9 cellular contexts compared by ENCODE assay signal in genomic region chr1:225923692-225924555, GRCh38. TPM values are rescaled to one million over a fixed set of nuclear protein-coding genes. Genes with fewer than 3 reads are reported as not detected.
DNase-seq lines count a peak whose midpoint lies in the region; ATAC-seq, FAIRE-seq and TF ChIP-seq lines count a peak whose summit lies in the region.
"Had no signal": no experiment of that assay in that cellular context is flagged by ENCODE, and none has a peak within 500 bp of the region (broad histone marks: within the 10 kb centered on the region; RNA-seq: fewer than 3 reads in every experiment).

TSS of gene PYCR2 (minus strand) at chr1:225924250. CDS start at chr1:225924110, 140 bp downstream.

- H3K4me3 ChIP-seq in AG09309 (ENCODE audit: control insufficient read depth, low read depth, low read length) (peak within 1 kb of the TSS; percentile 88), kidney (ENCODE audit: low read length in 2 of 2) (peak within 1 kb of the TSS; percentile 90 to 97)

- peaks cover 6 to 18% of the 10 kb centered on the region in 2 donors for H3K4me1 ChIP-seq in kidney (ENCODE audit: control insufficient read depth in 1 of 2, insufficient read depth in 1 of 2, low read depth in 1 of 2, low read length in 2 of 2)

- DNase-seq in AG09309 (ENCODE audit: low read depth) (peak; percentile 87), NCI-H446 (lab: John Stamatoyannopoulos, UW) (peak; percentile 87 to 98), kidney (peak; percentile 98)
- peak; percentile 87 for DNase-seq in activated CD4-positive, CD25-positive, alpha-beta regulatory T cell treated with anti-CD3 and anti-CD28 coated beads, Interleukin-2, amount 50 U/mL, for 16 hours (ENCODE audit: low read depth, low spot score)
- DNase-seq in central memory CD8-positive, alpha-beta T cell (ENCODE audit: low spot score in 2 of 2) = peak; percentile 90 to 93
- peak; percentile 96 for DNase-seq in stimulated activated CD4-positive, alpha-beta T cell treated with anti-CD3 and anti-CD28 coated beads, Interleukin-15, amount 100 ng/mL, for 24 hours

- H3K27ac Mint-ChIP-seq in central memory CD8-positive, alpha-beta T cell (ENCODE audit: low read depth) = peak within 1 kb of the TSS; percentile 88

- no peak for TF ChIP-seq CTCF in AG09309 (IDR thresholded peaks at IDR 0.05; ENCODE audit: control insufficient read depth, insufficient read depth, low read depth, low read length, missing control alignments)
- no peak for TF ChIP-seq CTCF in kidney (IDR thresholded peaks at IDR 0.05; ENCODE audit: borderline replicate concordance, extremely low read depth, insufficient read depth)

- peak within 1 kb of the TSS; percentile 88 to 90 for H3K27ac ChIP-seq in kidney (ENCODE audit: low read depth in 2 of 2, low read length in 2 of 2)

- intact Hi-C loops in kidney (cut with DNase I) = no loop called here

- H3K9ac ChIP-seq in kidney (ENCODE audit: low read length in 2 of 2) = peak within 1 kb of the TSS; percentile 88 to 96

- peaks cover 29% of the 10 kb centered on the region for H3K4me1 Mint-ChIP-seq in central memory CD8-positive, alpha-beta T cell

- ATAC-seq in GM19025 (IDR thresholded peaks at IDR 0.05; ENCODE audit: low read depth, unreplicated experiment) = peak; percentile 98
- ATAC-seq in HG03342 (IDR thresholded peaks at IDR 0.05; ENCODE audit: unreplicated experiment) = peak; percentile 97
- ATAC-seq in central memory CD8-positive, alpha-beta T cell (replicated peaks; ENCODE audit: extremely low read depth, poor library complexity, severe bottlenecking) = peak; percentile 100

- H3K36me3 Mint-ChIP-seq in central memory CD8-positive, alpha-beta T cell (ENCODE audit: insufficient read depth) = peaks cover 15% of the 10 kb centered on the region

- no peaks in the 10 kb centered on the region for H3K27me3 Mint-ChIP-seq in central memory CD8-positive, alpha-beta T cell

- no peak for FAIRE-seq in kidney (lab: Jason Lieb, UNC)
- FAIRE-seq: colon had no signal

- peak within 1 kb of the TSS; percentile 97 for H3K4me3 Mint-ChIP-seq in central memory CD8-positive, alpha-beta T cell

- H3K36me3 ChIP-seq in kidney (ENCODE audit: control insufficient read depth in 1 of 2, insufficient read depth in 2 of 2, low read length in 2 of 2) = peaks cover 3 to 7% of the 10 kb centered on the region in 2 donors

- no peaks in the 10 kb centered on the region for H3K9me3 ChIP-seq in kidney (ENCODE audit: control insufficient read depth in 1 of 2, low read length in 2 of 2)

- no peaks in the 10 kb centered on the region for H3K9me3 Mint-ChIP-seq in central memory CD8-positive, alpha-beta T cell

RNA-seq across cellular contexts. Expression of gene PYCR2, which starts in this region (rescaled TPM):
- total RNA-seq in kidney = 79.3 TPM
- polyA plus RNA-seq in kidney (ENCODE audit: insufficient read depth, low read depth, low replicate concordance) = 72.4 TPM

Comparison
In these comparisons a context has a peak if more than half of its experiments do, and no peak if none do; other contexts are left out.
1. Peak in every context shown above with its lines: DNase-seq, ATAC-seq, H3K4me3 ChIP-seq and H3K27ac ChIP-seq.